ENCODE assay signal across 8 cellular contexts in the genomic region with DNA sequence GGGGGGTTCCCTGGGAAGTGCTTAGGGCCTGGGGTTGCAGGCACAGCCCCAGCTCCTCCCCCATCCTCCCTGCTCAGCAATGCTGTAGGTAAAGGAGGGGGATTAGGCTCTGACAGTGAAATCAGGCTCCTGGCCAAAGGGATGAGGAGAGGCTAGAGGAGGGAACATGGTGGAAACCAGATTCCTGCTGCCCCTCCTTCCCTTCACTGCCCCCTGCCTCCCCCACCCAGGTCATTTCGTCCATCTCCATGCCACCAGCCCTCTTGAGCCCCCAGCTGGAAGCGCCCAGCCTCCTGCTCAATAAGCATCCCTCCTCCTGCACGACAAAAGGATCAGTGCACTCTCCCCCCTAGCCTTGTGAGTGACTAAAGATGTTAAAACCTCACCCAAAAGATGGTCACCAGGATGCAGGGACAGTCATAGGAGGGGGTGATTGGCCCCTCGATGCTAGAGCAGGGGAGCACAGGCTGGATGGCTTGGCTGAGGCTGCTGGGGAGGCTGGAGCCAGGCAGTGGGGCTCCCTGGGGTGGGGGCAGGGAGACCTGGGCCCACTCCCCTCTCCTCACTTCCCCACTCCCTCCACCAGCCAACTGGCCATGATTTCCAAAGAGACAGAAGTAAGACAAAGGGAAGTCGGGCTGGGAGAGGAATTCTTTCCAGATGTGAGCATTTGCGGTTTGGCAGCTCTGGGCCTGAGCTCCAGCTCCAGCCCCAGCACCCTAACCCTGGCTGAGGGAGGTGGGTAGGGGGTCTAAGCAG. TPM values are rescaled to one million over a fixed set of nuclear protein-coding genes. Genes with fewer than 3 reads are reported as not detected.
DNase-seq lines count a peak whose midpoint lies in the region; ATAC-seq and TF ChIP-seq lines count a peak whose summit lies in the region.
"Had no signal": no experiment of that assay in that cellular context is flagged by ENCODE, and none has a peak within 500 bp of the region (broad histone marks: within the 10 kb centered on the region; RNA-seq: fewer than 3 reads in every experiment).

No MANE protein-coding gene starts in this region.

- H3K27me3 Mint-ChIP-seq in activated T-helper 17 cell treated with anti-CD3 and anti-CD28 coated beads, Interleukin-2, amount 50 U/mL, for 72 hours = peaks cover 12% of the 10 kb centered on the region
- no peaks in the 10 kb centered on the region for H3K27me3 Mint-ChIP-seq in nephron (ENCODE audit: low read depth)

- no peak overlapping the region for H3K4me3 ChIP-seq in ovary

- peak overlapping the region; percentile 42 for H3K27ac Mint-ChIP-seq in activated T-helper 17 cell treated with anti-CD3 and anti-CD28 coated beads, Interleukin-2, amount 50 U/mL, for 72 hours
- peak overlapping the region; percentile 97 to 98 (median 98) for H3K27ac Mint-ChIP-seq in nephron

- no peak for ATAC-seq in activated T-helper 17 cell treated with anti-CD3 and anti-CD28 coated beads, Interleukin-2, amount 50 U/mL, for 72 hours (replicated peaks)

- peak overlapping the region; percentile 85 for H3K4me3 Mint-ChIP-seq in activated T-helper 17 cell treated with anti-CD3 and anti-CD28 coated beads, Interleukin-2, amount 50 U/mL, for 72 hours
- peak overlapping the region; percentile 59 to 73 (median 64) for H3K4me3 Mint-ChIP-seq in nephron

- H3K9me3 ChIP-seq in ovary = no peaks in the 10 kb centered on the region

- peaks cover 14% of the 10 kb centered on the region for H3K4me1 ChIP-seq in ovary (ENCODE audit: insufficient read depth)

- H3K9me3 Mint-ChIP-seq in activated T-helper 17 cell treated with anti-CD3 and anti-CD28 coated beads, Interleukin-2, amount 50 U/mL, for 72 hours = no peaks in the 10 kb centered on the region
- H3K9me3 Mint-ChIP-seq in nephron = no peaks in the 10 kb centered on the region

- H3K27me3 ChIP-seq in ovary = no peaks in the 10 kb centered on the region

- TF ChIP-seq POLR2A in ovary (IDR thresholded peaks at IDR 0.05) = no peak

- no peak for TF ChIP-seq EP300 in ovary (IDR thresholded peaks at IDR 0.05)

- no peaks in the 10 kb centered on the region for H3K36me3 Mint-ChIP-seq in activated T-helper 17 cell treated with anti-CD3 and anti-CD28 coated beads, Interleukin-2, amount 50 U/mL, for 72 hours (ENCODE audit: low read depth)
- peaks cover 5% of the 10 kb centered on the region for H3K36me3 Mint-ChIP-seq in nephron (ENCODE audit: low read depth)

- intact Hi-C loops in ovary (cut with DNase I) = loop anchor here in 1 of 4 donors (10.0 kb wide), 1 partner anchor 177 kb away; no protein-coding TSS in a partner anchor

- peak overlapping the region in 1 of 2 donors; percentile 81 for H3K27ac ChIP-seq in ovary

- TF ChIP-seq CTCF in nephron (IDR thresholded peaks at IDR 0.05; ENCODE audit: unreplicated experiment in 3 of 3) (no peak), ovary (IDR thresholded peaks at IDR 0.05) (no peak)

- no peaks in the 10 kb centered on the region for H3K36me3 ChIP-seq in ovary

- H3K4me1 Mint-ChIP-seq in activated T-helper 17 cell treated with anti-CD3 and anti-CD28 coated beads, Interleukin-2, amount 50 U/mL, for 72 hours = peaks cover 11% of the 10 kb centered on the region
- H3K4me1 Mint-ChIP-seq in nephron = peaks cover 74% of the 10 kb centered on the region

- 39 to 46% (median 45%) methylated on average over 6 of the region's 6 CpGs for WGBS in ovary, 3 donors

- DNase-seq in ELF-1 (ENCODE audit: low read depth, low spot score) (peak; percentile 70), dermis blood vessel endothelial cell (no peak), ovary (no peak), SHP77 (lab: John Stamatoyannopoulos, UW) (no peak)
- DNase-seq: DMS79 treated with DMSO at 0.1 percent for 48 hours, SW 1271 had no signal

RNA-seq across cellular contexts. Expression of gene CRABP2, which starts 2.3 kb away (rescaled TPM):
- total RNA-seq in activated T-helper 17 cell treated with anti-CD3 and anti-CD28 coated beads, Interleukin-2, amount 50 U/mL, for 72 hours = 1 to 10 TPM; 2.2 to 4.4 TPM
- 0.34 TPM in 1 of 2 replicates, not detected in the other for total RNA-seq in dermis blood vessel endothelial cell
- total RNA-seq in ovary = 10 to 100 TPM in 3 of 7 donors, 1 to 10 TPM in 4; 1.8 to 31.5 (median 5.5) TPM
- polyA plus RNA-seq in ovary = 10 to 100 TPM in 1 of 2 donors, 1 to 10 TPM in 1; 1.4 to 22.9 TPM

RNA-seq across cellular contexts. Expression of gene METTL25B, which starts 20.6 kb away (rescaled TPM):
- total RNA-seq in activated T-helper 17 cell treated with anti-CD3 and anti-CD28 coated beads, Interleukin-2, amount 50 U/mL, for 72 hours = 10 to 100 TPM; 29.0 to 51.6 TPM
- total RNA-seq in dermis blood vessel endothelial cell (11.8 and 13.3 TPM in 2 replicates), ovary (10 to 100 TPM; 22.4 to 39.6 (median 33.2) TPM)
- 10 to 100 TPM; 18.1 to 33.2 TPM for polyA plus RNA-seq in ovary

RNA-seq across cellular contexts. Expression of gene ISG20L2, which starts 20.9 kb away (rescaled TPM):
- total RNA-seq in activated T-helper 17 cell treated with anti-CD3 and anti-CD28 coated beads, Interleukin-2, amount 50 U/mL, for 72 hours = 10 to 100 TPM; 38.8 to 74.9 TPM
- total RNA-seq in dermis blood vessel endothelial cell (8.7 and 11.7 TPM in 2 replicates), ovary (10 to 100 TPM; 11.7 to 33.8 (median 26.1) TPM)
- 10 to 100 TPM; 13.6 to 58.7 TPM for polyA plus RNA-seq in ovary

RNA-seq across cellular contexts. Expression of gene NES, which starts 30.5 kb away (rescaled TPM):
- total RNA-seq in activated T-helper 17 cell treated with anti-CD3 and anti-CD28 coated beads, Interleukin-2, amount 50 U/mL, for 72 hours = under 1 TPM in 1 of 2 donors, not detected in 1; 0.05 TPM
- total RNA-seq in dermis blood vessel endothelial cell = 65.6 and 78.8 TPM in 2 replicates
- 10 to 100 TPM in 3 of 7 donors, 1 to 10 TPM in 4; 3.5 to 32.9 (median 9.8) TPM for total RNA-seq in ovary
- polyA plus RNA-seq in ovary = 10 to 100 TPM; 13.5 to 31.7 TPM

RNA-seq across cellular contexts. Expression of gene MRPL24, which starts 33.2 kb away (rescaled TPM):
- total RNA-seq in activated T-helper 17 cell treated with anti-CD3 and anti-CD28 coated beads, Interleukin-2, amount 50 U/mL, for 72 hours = 10 to 100 TPM; 58.8 to 67.0 TPM
- 31.0 and 34.7 TPM in 2 replicates for total RNA-seq in dermis blood vessel endothelial cell
- total RNA-seq in ovary = 10 to 100 TPM; 23.1 to 83.3 (median 61.8) TPM
- polyA plus RNA-seq in ovary = 100 to 1,000 TPM in 1 of 2 donors, 10 to 100 TPM in 1; 71.3 to 173 TPM
